In genomic region chr14:35444104-35444503, GRCh38 we compare ENCODE assay signal across 1 cellular context.
TF ChIP-seq lines count a peak whose summit lies in the region.

No MANE protein-coding gene starts in this region.

TF ChIP-seq in HepG2, 621 proteins besides CTCF, POLR2A, EP300 and RAD21 (continued from another document):
- no peak for TF ChIP-seq ARID5B (CRISPR knock-in tag; IDR thresholded peaks at IDR 0.05)
- TF ChIP-seq RORA (CRISPR knock-in tag; IDR thresholded peaks at IDR 0.05), result no peak
- no peak for TF ChIP-seq ZNF460 (CRISPR knock-in tag; IDR thresholded peaks at IDR 0.05; ENCODE audit: borderline replicate concordance)
